28 cellular contexts compared by ENCODE assay signal in genomic region chr16:25699069-25699468, GRCh38. TPM values are rescaled to one million over a fixed set of nuclear protein-coding genes. Genes with fewer than 3 reads are reported as not detected.
"Had no signal": no experiment of that assay in that cellular context is flagged by ENCODE, and none has a peak within 500 bp of the region (broad histone marks: within the 10 kb centered on the region; RNA-seq: fewer than 3 reads in every experiment).

No MANE protein-coding gene starts in this region.

- H3K36me3 ChIP-seq: prostate gland, right atrium auricular region, thyroid gland had no signal

- H3K9me3 ChIP-seq: prostate gland, right atrium auricular region, thyroid gland had no signal

- H3K9me3 Mint-ChIP-seq: activated CD4-positive, alpha-beta memory T cell treated with anti-CD3 and anti-CD28 coated beads for 36 hours; activated naive CD4-positive, alpha-beta T cell treated with anti-CD3 and anti-CD28 coated beads, Interleukin-2, amount 50 U/mL, for 24 hours; natural killer cell treated with Interleukin-12 subunit alpha and Interleukin-12 subunit beta and Interleukin-15 and Interleukin-18, amount 100 ng/mL, for 72 hours; T-helper 1 cell treated with Interleukin-12 subunit alpha and Interleukin-12 subunit beta and Interleukin-4 antibody, amounts not matched to agents 30 μg/mL and 1 μg/mL, for 36 hours had no signal

- DNase-seq: activated CD4-positive, alpha-beta memory T cell treated with anti-CD3 and anti-CD28 coated beads for 36 hours; activated CD4-positive, alpha-beta T cell treated with anti-CD3 and anti-CD28 coated beads for 48 hours; activated CD4-positive, CD25-positive, alpha-beta regulatory T cell; activated gamma-delta T cell; activated T-cell treated with anti-CD3 and anti-CD28 coated beads, Interleukin-2, amount 50 U/mL, for 72 hours; aorta; effector CD8-positive, alpha-beta T cell; erythroblast; foreskin melanocyte; glutamatergic neuron; hippocampal formation; left ventricle myocardium superior; mammary epithelial cell; stimulated activated CD4-positive, alpha-beta T cell treated with anti-CD3 and anti-CD28 coated beads, Interleukin-4, amount 100 ng/mL, for 4 hours; stimulated activated naive CD8-positive, alpha-beta T cell treated with anti-CD3 and anti-CD28 coated beads, Interleukin-15, Interleukin-2, amounts not matched to agents 100 U/mL and 50 U/mL, for 24 hours; T1000; thyroid gland had no signal

- H3K36me3 Mint-ChIP-seq: activated CD4-positive, alpha-beta memory T cell treated with anti-CD3 and anti-CD28 coated beads for 36 hours; activated naive CD4-positive, alpha-beta T cell treated with anti-CD3 and anti-CD28 coated beads, Interleukin-2, amount 50 U/mL, for 24 hours; brain; natural killer cell treated with Interleukin-12 subunit alpha and Interleukin-12 subunit beta and Interleukin-15 and Interleukin-18, amount 100 ng/mL, for 72 hours had no signal

- H3K4me3 Mint-ChIP-seq: activated CD4-positive, alpha-beta memory T cell treated with anti-CD3 and anti-CD28 coated beads for 36 hours; activated naive CD4-positive, alpha-beta T cell treated with anti-CD3 and anti-CD28 coated beads, Interleukin-2, amount 50 U/mL, for 24 hours; activated T-cell treated with anti-CD3 and anti-CD28 coated beads, Interleukin-2, amount 50 U/mL, for 72 hours; brain; natural killer cell treated with Interleukin-12 subunit alpha and Interleukin-12 subunit beta and Interleukin-15 and Interleukin-18, amount 100 ng/mL, for 72 hours; T-helper 1 cell treated with Interleukin-12 subunit alpha and Interleukin-12 subunit beta and Interleukin-4 antibody, amounts not matched to agents 30 μg/mL and 1 μg/mL, for 36 hours had no signal

- ATAC-seq: activated T-cell treated with anti-CD3 and anti-CD28 coated beads, Interleukin-2, amount 50 U/mL, for 72 hours; left ventricle myocardium superior; natural killer cell treated with Interleukin-12 subunit alpha and Interleukin-12 subunit beta and Interleukin-15 and Interleukin-18, amount 100 ng/mL, for 72 hours; stimulated activated naive CD8-positive, alpha-beta T cell treated with anti-CD3 and anti-CD28 coated beads, Interleukin-15, Interleukin-2, amounts not matched to agents 100 U/mL and 50 U/mL, for 24 hours had no signal

- H3K27ac ChIP-seq: prostate gland, right atrium auricular region, thyroid gland had no signal

- H3K4me3 ChIP-seq: prostate gland, right atrium auricular region, thyroid gland had no signal

- H3K4me1 ChIP-seq: prostate gland, right atrium auricular region, thyroid gland had no signal

- H3K27ac Mint-ChIP-seq: activated CD4-positive, alpha-beta memory T cell treated with anti-CD3 and anti-CD28 coated beads for 36 hours; activated naive CD4-positive, alpha-beta T cell treated with anti-CD3 and anti-CD28 coated beads, Interleukin-2, amount 50 U/mL, for 24 hours; activated T-cell treated with anti-CD3 and anti-CD28 coated beads, Interleukin-2, amount 50 U/mL, for 72 hours; brain; natural killer cell treated with Interleukin-12 subunit alpha and Interleukin-12 subunit beta and Interleukin-15 and Interleukin-18, amount 100 ng/mL, for 72 hours; T-helper 1 cell treated with Interleukin-12 subunit alpha and Interleukin-12 subunit beta and Interleukin-4 antibody, amounts not matched to agents 30 μg/mL and 1 μg/mL, for 36 hours had no signal

- H3K27me3 ChIP-seq: thyroid gland had no signal

RNA-seq across cellular contexts. Expression of gene HS3ST4, which starts 7.3 kb away (rescaled TPM):
- total RNA-seq: activated CD4-positive, alpha-beta memory T cell treated with anti-CD3 and anti-CD28 coated beads for 36 hours; activated T-cell treated with anti-CD3 and anti-CD28 coated beads, Interleukin-2, amount 50 U/mL, for 72 hours; aorta; cardiac septum; chondrocyte; left ventricle myocardium superior; mammary epithelial cell; natural killer cell treated with Interleukin-12 subunit alpha and Interleukin-12 subunit beta and Interleukin-15 and Interleukin-18, amount 100 ng/mL, for 72 hours; osteocyte; right atrium auricular region; subcutaneous adipose tissue; ureter had no signal
- polyA plus RNA-seq: aorta, mammary epithelial cell had no signal
